In genomic region chr12:93552427-93552826, GRCh38 we compare ENCODE assay signal across 22 cellular contexts. TPM values are rescaled to one million over a fixed set of nuclear protein-coding genes. Genes with fewer than 3 reads are reported as not detected.
DNase-seq lines count a peak whose midpoint lies in the region; ATAC-seq, FAIRE-seq and TF ChIP-seq lines count a peak whose summit lies in the region.
"Had no signal": no experiment of that assay in that cellular context is flagged by ENCODE, and none has a peak within 500 bp of the region (broad histone marks: within the 10 kb centered on the region; RNA-seq: fewer than 3 reads in every experiment).

No MANE protein-coding gene starts in this region.

- CTCF ChIA-PET in HepG2 (lab: Yijun Ruan, JAX; ENCODE audit: low intra/inter-chr PET ratio, low total read pairs): no interaction called here

- no peak overlapping the region for H3K4me2 ChIP-seq in HepG2 (ENCODE audit: low read depth, low read length)
- H3K4me2 ChIP-seq: A549; BLaER1 treated with 17β-estradiol and CSF1 and Interleukin-3, amounts not matched to agents 10 nM and 100 nM; GM23338 had no signal

- ATAC-seq in HepG2: no peak
- peak; percentile 96 to 99 (median 98) for ATAC-seq in right lobe of liver
- no peak for ATAC-seq in HG03469 (IDR thresholded peaks at IDR 0.05; ENCODE audit: unreplicated experiment)
- ATAC-seq: A549, GM23338, HCT116 had no signal

- H3K9ac ChIP-seq in liver (ENCODE audit: low read depth in 1 of 2, low read length in 2 of 2): peak overlapping the region in 1 of 2 donors; percentile 38
- no peak overlapping the region for H3K9ac ChIP-seq in HepG2 (ENCODE audit: insufficient read depth, low read depth, low read length)
- H3K9ac ChIP-seq: BLaER1 treated with 17β-estradiol and CSF1 and Interleukin-3, amounts not matched to agents 10 nM and 100 nM had no signal

- DNase-seq in HepG2 (ENCODE audit: low spot score): no peak
- DNase-seq in esophagus muscularis mucosa (ENCODE audit: extremely low spot score): peak; percentile 89
- peak; percentile 60 to 84 (median 80) for DNase-seq in right lobe of liver
- DNase-seq in RKO (ENCODE audit: low spot score): no peak
- DNase-seq in urothelium cell line (ENCODE audit: low spot score): no peak
- DNase-seq: 8988T; ACHN; AML-193; BE2C; Calu3; CD4-positive, alpha-beta memory T cell; COR-L47; DND-41; H9 had no signal

- H3K79me2 ChIP-seq in HepG2 (ENCODE audit: insufficient read depth, low read length): no peaks in the 10 kb centered on the region

- H3K4me1 ChIP-seq in liver (ENCODE audit: control insufficient read depth in 4 of 4, insufficient read depth in 4 of 4, low read length in 3 of 4) (peaks cover 1 to 13% (median 3%) of the 10 kb centered on the region in 4 donors), HepG2 (ENCODE audit: insufficient read depth, low read length) (no peaks in the 10 kb centered on the region), esophagus muscularis mucosa (no peaks in the 10 kb centered on the region), right lobe of liver (peaks cover 0 to 18% (median 0%) of the 10 kb centered on the region in 4 donors)
- H3K4me1 ChIP-seq: A549; BE2C; BLaER1 treated with 17β-estradiol and CSF1 and Interleukin-3, amounts not matched to agents 10 nM and 100 nM had no signal

- H3K27me3 ChIP-seq in liver (ENCODE audit: control insufficient read depth in 4 of 4, insufficient read depth in 4 of 4, low read length in 3 of 4): no peaks in the 10 kb centered on the region
- no peaks in the 10 kb centered on the region for H3K27me3 ChIP-seq in HepG2 (ENCODE audit: control insufficient read depth in 1 of 2, insufficient read depth in 2 of 2, low read length in 2 of 2)
- H3K27me3 ChIP-seq in esophagus muscularis mucosa: no peaks in the 10 kb centered on the region
- no peaks in the 10 kb centered on the region for H3K27me3 ChIP-seq in right lobe of liver
- H3K27me3 ChIP-seq: BLaER1 treated with 17β-estradiol and CSF1 and Interleukin-3, amounts not matched to agents 10 nM and 100 nM had no signal

- H3K4me3 ChIP-seq in liver (ENCODE audit: low read depth in 1 of 3, low read length in 3 of 3): no peak overlapping the region
- H3K4me3 ChIP-seq in HepG2 (replicated peaks in 1 of 3; ENCODE audit: insufficient read depth in 1 of 3, low read depth in 2 of 3, low read length in 3 of 3): no peak overlapping the region
- no peak overlapping the region for H3K4me3 ChIP-seq in esophagus muscularis mucosa
- no peak overlapping the region for H3K4me3 ChIP-seq in right lobe of liver
- H3K4me3 ChIP-seq: A549; BLaER1 treated with 17β-estradiol and CSF1 and Interleukin-3, amounts not matched to agents 10 nM and 100 nM; GM23338 had no signal

- POLR2A ChIA-PET in HepG2 (lab: Yijun Ruan, JAX): no interaction called here

- TF ChIP-seq EP300 in HepG2 (IDR thresholded peaks at IDR 0.05; ENCODE audit: low read depth in 2 of 2, low read length in 2 of 2): no peak
- TF ChIP-seq EP300 in HepG2 (CRISPR knock-in tag; IDR thresholded peaks at IDR 0.05; ENCODE audit: borderline replicate concordance): no peak
- no peak for TF ChIP-seq EP300 in esophagus muscularis mucosa (IDR thresholded peaks at IDR 0.05)

- H3K9me3 ChIP-seq in liver (ENCODE audit: control insufficient read depth in 4 of 4, low read length in 3 of 4): no peaks in the 10 kb centered on the region
- H3K9me3 ChIP-seq in HepG2 (ENCODE audit: low read length): no peaks in the 10 kb centered on the region
- no peaks in the 10 kb centered on the region for H3K9me3 ChIP-seq in esophagus muscularis mucosa
- H3K9me3 ChIP-seq in right lobe of liver: no peaks in the 10 kb centered on the region
- H3K9me3 ChIP-seq: A549, BE2C had no signal

- H2AFZ ChIP-seq in HepG2 (ENCODE audit: low read length): no peak overlapping the region
- H2AFZ ChIP-seq: GM23338 had no signal

- peak; percentile 45 to 58 for TF ChIP-seq RAD21 in liver (IDR thresholded peaks at IDR 0.05)
- TF ChIP-seq RAD21 in HepG2 (CRISPR knock-in tag; IDR thresholded peaks at IDR 0.05): no peak

- BruUV-seq in HepG2 (replicated peaks; lab: Mats Ljungman, UMichigan): no TSS peak

- TF ChIP-seq CTCF in liver (IDR thresholded peaks at IDR 0.05; ENCODE audit: low read depth, low read length, missing input control): no peak
- no peak for TF ChIP-seq CTCF in HepG2 (CRISPR knock-in tag; IDR thresholded peaks at IDR 0.05)
- no peak for TF ChIP-seq CTCF in esophagus muscularis mucosa (IDR thresholded peaks at IDR 0.05)
- no peak for TF ChIP-seq CTCF in right lobe of liver (IDR thresholded peaks at IDR 0.05)

- WGBS in liver: 33% methylated on average over 4 of the region's 4 CpGs
- 59% methylated on average over 4 of the region's 4 CpGs for WGBS in HepG2 (ENCODE audit: low lambda C conversion rate)
- WGBS in esophagus muscularis mucosa: 77% methylated on average over 4 of the region's 4 CpGs
- 28% methylated on average over 4 of the region's 4 CpGs for WGBS in right lobe of liver (ENCODE audit: insufficient coverage, low coverage, low lambda C conversion rate, missing lambda C conversion rate)

- H4K20me1 ChIP-seq in HepG2 (ENCODE audit: insufficient read depth, low read length): no peaks in the 10 kb centered on the region
- H4K20me1 ChIP-seq: BLaER1 treated with 17β-estradiol and CSF1 and Interleukin-3, amounts not matched to agents 10 nM and 100 nM had no signal

- intact Hi-C loops in HepG2 (cut with micrococcal nuclease; ENCODE audit: unreplicated experiment): no loop called here
- intact Hi-C loops in esophagus muscularis mucosa (cut with DNase I): no loop called here
- intact Hi-C loops in right lobe of liver (cut with DNase I): no loop called here

- TF ChIP-seq POLR2A in HepG2 (IDR thresholded peaks at IDR 0.05; ENCODE audit: insufficient read depth in 1 of 2, low read depth in 2 of 2, low read length in 2 of 2) (no peak), esophagus muscularis mucosa (IDR thresholded peaks at IDR 0.05; ENCODE audit: low read depth) (no peak), right lobe of liver (IDR thresholded peaks at IDR 0.05) (no peak)

- in situ Hi-C loops in HepG2 (cut with HindIII; ENCODE audit: extremely low pct_ligation_motif_present, low pct_unique_long_range_greater_than_20kb): no loop called here

- H3K36me3 ChIP-seq in liver (ENCODE audit: control insufficient read depth in 4 of 4, insufficient read depth in 3 of 4, low read depth in 1 of 4, low read length in 3 of 4) (no peaks in the 10 kb centered on the region), HepG2 (replicated peaks in 1 of 2; ENCODE audit: control insufficient read depth in 1 of 2, insufficient read depth in 2 of 2, low read length in 2 of 2) (no peaks in the 10 kb centered on the region), esophagus muscularis mucosa (no peaks in the 10 kb centered on the region), right lobe of liver (no peaks in the 10 kb centered on the region)
- H3K36me3 ChIP-seq: BE2C; BLaER1 treated with 17β-estradiol and CSF1 and Interleukin-3, amounts not matched to agents 10 nM and 100 nM had no signal

- peak overlapping the region; percentile 37 to 63 for H3K27ac ChIP-seq in liver (ENCODE audit: low read depth in 1 of 2, low read length in 2 of 2)
- no peak overlapping the region for H3K27ac ChIP-seq in HepG2 (ENCODE audit: extremely low read length, insufficient read depth, low read length)
- H3K27ac ChIP-seq in esophagus muscularis mucosa (replicated peaks in 1 of 4): no peak overlapping the region
- H3K27ac ChIP-seq in right lobe of liver: peak overlapping the region in 2 of 3 donors; percentile 79 to 83
- H3K27ac ChIP-seq: A549; BLaER1 treated with 17β-estradiol and CSF1 and Interleukin-3, amounts not matched to agents 10 nM and 100 nM had no signal

- FAIRE-seq in HepG2 (lab: Jason Lieb, UNC): no peak
- no peak for FAIRE-seq in urothelium cell line (lab: Jason Lieb, UNC)
- FAIRE-seq: A549, G401.6, GM12892 had no signal

TF ChIP-seq in liver, 16 proteins besides CTCF, POLR2A, EP300 and RAD21 (continues in another document):
- TF ChIP-seq HNF4G (IDR thresholded peaks at IDR 0.05): no peak
- TF ChIP-seq GABPA (IDR thresholded peaks at IDR 0.05 in 1 of 2, conservative IDR thresholded peaks at IDR 0.05 in 1 of 2): no peak

TF ChIP-seq in HepG2, 621 proteins besides CTCF, POLR2A, EP300 and RAD21 (continues in another document):
- no peak for TF ChIP-seq FOXM1 (CRISPR knock-in tag; IDR thresholded peaks at IDR 0.05)

RNA-seq across cellular contexts. Expression of gene SOCS2, which starts 20.0 kb away (rescaled TPM):
- 10 to 100 TPM; 22.7 to 66.3 TPM for total RNA-seq in liver
- 10 to 100 TPM in 1 of 2 donors, 1 to 10 TPM in 1; 7.0 to 46.1 TPM for polyA plus RNA-seq in liver
- 1.5 and 2.4 TPM in 2 replicates for total RNA-seq in HepG2 (2016; rRNA removed; fragmentation: Illumina TruSeq; extraction: Trizol)
- total RNA-seq in HepG2 (2016; cell fraction: cytosol; rRNA removed; fragmentation: Illumina TruSeq; extraction: Trizol; ENCODE audit: low read depth): 0.53 and 0.61 TPM in 2 replicates
- 1.4 and 1.9 TPM in 2 replicates for total RNA-seq in HepG2 (2016; cell fraction: insoluble cytoplasmic fraction; rRNA removed; fragmentation: Illumina TruSeq; extraction: Trizol)
- total RNA-seq in HepG2 (2016; cell fraction: membrane; rRNA removed; fragmentation: Illumina TruSeq; extraction: Trizol): 1.4 and 2.1 TPM in 2 replicates
- total RNA-seq in HepG2 (2016; cell fraction: nucleus; rRNA removed; fragmentation: Illumina TruSeq; extraction: Trizol): 3.1 and 4.0 TPM in 2 replicates
- 0.62 and 0.89 TPM in 2 replicates for polyA plus RNA-seq in HepG2 (2011; rRNA removed)
- 0.51 and 0.54 TPM in 2 replicates for polyA plus RNA-seq in HepG2 (2011; cell fraction: cytosol; rRNA removed)
- polyA plus RNA-seq in HepG2 (2011; cell fraction: nucleus; rRNA removed): 1.6 and 1.9 TPM in 2 replicates
- polyA plus RNA-seq in HepG2 (2012): 0.39 and 0.57 TPM in 2 replicates
- 0.50 and 0.75 TPM in 2 replicates for polyA plus RNA-seq in HepG2 (2016; cell fraction: cytosol; fragmentation: Illumina TruSeq; extraction: Trizol; ENCODE audit: low read depth)
- polyA plus RNA-seq in HepG2 (2016; cell fraction: insoluble cytoplasmic fraction; fragmentation: Illumina TruSeq; extraction: Trizol; ENCODE audit: low read depth): 2.4 and 2.5 TPM in 2 replicates
- 2.0 and 2.7 TPM in 2 replicates for polyA plus RNA-seq in HepG2 (2016; cell fraction: membrane; fragmentation: Illumina TruSeq; extraction: Trizol; ENCODE audit: low read depth)
- 4.5 and 5.6 TPM in 2 replicates for polyA plus RNA-seq in HepG2 (2016; cell fraction: nucleus; fragmentation: Illumina TruSeq; extraction: Trizol; ENCODE audit: insufficient read depth, low read depth)
- 0.60 and 0.96 TPM in 2 replicates for polyA minus RNA-seq in HepG2 (2011; rRNA and poly(A)+ RNA removed; ENCODE audit: low replicate concordance)
- 1.2 TPM in 1 of 2 replicates, not detected in the other for polyA minus RNA-seq in HepG2 (2011; cell fraction: cytosol; rRNA and poly(A)+ RNA removed)
- polyA minus RNA-seq in HepG2 (2011; cell fraction: nucleus; rRNA and poly(A)+ RNA removed): 1.8 and 1.9 TPM in 2 replicates
- 10 to 100 TPM; 10.4 to 46.7 (median 26.5) TPM for total RNA-seq in esophagus muscularis mucosa
- 10 to 100 TPM in 4 of 6 experiments, 1 to 10 TPM in 1, under 1 TPM in 1; 0.75 to 17.4 (median 12.7) TPM for total RNA-seq in right lobe of liver

Comparison
In these comparisons a context has a peak if more than half of its experiments do, and no peak if none do; other contexts are left out.
1. H3K27ac ChIP-seq: peak in liver (2 of 2) and right lobe of liver (2 of 3); none in HepG2 (single experiment) and esophagus muscularis mucosa (0 of 4).
2. ATAC-seq: peak in right lobe of liver (4 of 4); none in HepG2 (single experiment) and HG03469 (single experiment).
3. DNase-seq: peak in esophagus muscularis mucosa (single experiment) and right lobe of liver (3 of 3); none in HepG2 (single experiment), RKO (single experiment) and urothelium cell line (single experiment).